ENCODE assay signal across 8 cellular contexts in genomic region chr15:81297147-81297572, GRCh38. TPM values are rescaled to one million over a fixed set of nuclear protein-coding genes. Genes with fewer than 3 reads are reported as not detected.
DNase-seq lines count a peak whose midpoint lies in the region; ATAC-seq, FAIRE-seq and TF ChIP-seq lines count a peak whose summit lies in the region.
"Had no signal": no experiment of that assay in that cellular context is flagged by ENCODE, and none has a peak within 500 bp of the region (broad histone marks: within the 10 kb centered on the region; RNA-seq: fewer than 3 reads in every experiment).

No MANE protein-coding gene starts in this region.

- peaks cover 56% of the 10 kb centered on the region for H3K36me3 Mint-ChIP-seq in stimulated activated effector memory CD8-positive, alpha-beta T cell treated with anti-CD3 and anti-CD28 coated beads, Interleukin-12 subunit alpha, Interleukin-12 subunit beta, amount 100 ng/mL, for 72 hours

- no peak overlapping the region for H3K4me3 ChIP-seq in PC-9

- TF ChIP-seq CTCF in PC-9 (conservative IDR thresholded peaks at IDR 0.05): no peak

- no peaks in the 10 kb centered on the region for H4K20me1 ChIP-seq in PC-9 (ENCODE audit: insufficient read depth)

- peaks cover 30% of the 10 kb centered on the region for H3K27me3 ChIP-seq in PC-9 (ENCODE audit: insufficient read depth, low read depth)

- H3K79me2 ChIP-seq in PC-9 (ENCODE audit: low read depth): no peaks in the 10 kb centered on the region

- H3K27ac Mint-ChIP-seq in stimulated activated effector memory CD8-positive, alpha-beta T cell treated with anti-CD3 and anti-CD28 coated beads, Interleukin-12 subunit alpha, Interleukin-12 subunit beta, amount 100 ng/mL, for 72 hours: peak overlapping the region; percentile 98

- H3K9me3 Mint-ChIP-seq in stimulated activated effector memory CD8-positive, alpha-beta T cell treated with anti-CD3 and anti-CD28 coated beads, Interleukin-12 subunit alpha, Interleukin-12 subunit beta, amount 100 ng/mL, for 72 hours: no peaks in the 10 kb centered on the region

- H3K4me2 ChIP-seq in PC-9: peak overlapping the region; percentile 23; the same call in 1 of the 2 replicates

- peaks cover 100% of the 10 kb centered on the region for H3K4me1 Mint-ChIP-seq in stimulated activated effector memory CD8-positive, alpha-beta T cell treated with anti-CD3 and anti-CD28 coated beads, Interleukin-12 subunit alpha, Interleukin-12 subunit beta, amount 100 ng/mL, for 72 hours

- no peak overlapping the region for H3K27ac ChIP-seq in PC-9

- peak overlapping the region; percentile 99 for H3K4me3 Mint-ChIP-seq in stimulated activated effector memory CD8-positive, alpha-beta T cell treated with anti-CD3 and anti-CD28 coated beads, Interleukin-12 subunit alpha, Interleukin-12 subunit beta, amount 100 ng/mL, for 72 hours

- intact Hi-C loops in PC-9 (cut with micrococcal nuclease; ENCODE audit: unreplicated experiment): no loop called here

- TF ChIP-seq POLR2A in GM12891 (IDR thresholded peaks at IDR 0.05; ENCODE audit: low read depth, low read length): peak; percentile 3; the same call in 1 of the 2 replicates

- no peaks in the 10 kb centered on the region for H3K9me2 ChIP-seq in PC-9 (ENCODE audit: insufficient read depth)

- no peaks in the 10 kb centered on the region for H3K4me1 ChIP-seq in PC-9 (replicated peaks; ENCODE audit: insufficient read depth)

- H2AFZ ChIP-seq in PC-9: no peak overlapping the region

- POLR2A ChIA-PET in PC-9 (lab: Charles Lee; ENCODE audit: unreplicated experiment): no interaction called here

- CTCF ChIA-PET in PC-9 (lab: Charles Lee): no interaction called here

- H3F3A ChIP-seq in PC-9 (ENCODE audit: insufficient read depth, low read depth): no peaks in the 10 kb centered on the region

- no peaks in the 10 kb centered on the region for H3K36me3 ChIP-seq in PC-9 (ENCODE audit: low read depth)

- no peaks in the 10 kb centered on the region for H3K9me3 ChIP-seq in PC-9 (ENCODE audit: insufficient read depth, low read depth)

- no peak for FAIRE-seq in GM12891 (lab: Jason Lieb, UNC)

- ATAC-seq in esophagus mucosa (peak; percentile 71), GM18873 (IDR thresholded peaks at IDR 0.05; ENCODE audit: low FRiP score, unreplicated experiment) (no peak), GM18502 (IDR thresholded peaks at IDR 0.05; ENCODE audit: poor library complexity, unreplicated experiment) (no peak)
- no peak for ATAC-seq in stimulated activated effector memory CD8-positive, alpha-beta T cell treated with anti-CD3 and anti-CD28 coated beads, Interleukin-12 subunit alpha, Interleukin-12 subunit beta, amount 100 ng/mL, for 72 hours

- no TSS peak for BruUV-seq in PC-9 (replicated peaks; lab: Mats Ljungman, UMichigan)

- no peak for DNase-seq in GM12891 (ENCODE audit: insufficient read length, low spot score)
- DNase-seq in PC-9: peak; percentile 56 to 79
- no peak for DNase-seq in stimulated activated effector memory CD8-positive, alpha-beta T cell treated with anti-CD3 and anti-CD28 coated beads, Interleukin-12 subunit alpha, Interleukin-12 subunit beta, amount 100 ng/mL, for 72 hours (ENCODE audit: low spot score in 2 of 2)
- DNase-seq in DMS53 (lab: John Stamatoyannopoulos, UW): no peak
- DNase-seq: NCI-H510A had no signal

TF ChIP-seq in GM12891, 5 proteins besides CTCF, POLR2A, EP300 and RAD21:
- TF ChIP-seq POU2F2 (IDR thresholded peaks at IDR 0.05; ENCODE audit: low read depth, low read length): no peak
- TF ChIP-seq POLR2AphosphoS5 (IDR thresholded peaks at IDR 0.05; ENCODE audit: low read depth, low read length): no peak
- TF ChIP-seq TAF1 (IDR thresholded peaks at IDR 0.05; ENCODE audit: low read depth, low read length): no peak
- TF ChIP-seq PAX5 (IDR thresholded peaks at IDR 0.05; ENCODE audit: insufficient read depth, low read length, severe bottlenecking): no peak
- no peak for TF ChIP-seq SPI1 (IDR thresholded peaks at IDR 0.05; ENCODE audit: low read depth, low read length)

RNA-seq across cellular contexts. Expression of gene STARD5, which starts 26.8 kb away (rescaled TPM):
- 1.8 TPM for polyA plus RNA-seq in GM12891 (2012; ENCODE audit: low read depth, missing spikeins)
- total RNA-seq in PC-9 (2021) (0.41 and 0.80 TPM in 2 replicates), esophagus mucosa (17.1 TPM)

Comparison
In these comparisons a context has a peak if more than half of its experiments do, and no peak if none do; other contexts are left out.
1. DNase-seq: peak in PC-9 (2 of 2); none in GM12891 (single experiment), stimulated activated effector memory CD8-positive, alpha-beta T cell treated with anti-CD3 and anti-CD28 coated beads, Interleukin-12 subunit alpha, Interleukin-12 subunit beta, amount 100 ng/mL, for 72 hours (0 of 2) and DMS53 (single experiment).
2. RNA of gene STARD5, which starts 26.8 kb away (total RNA-seq): 17.1 TPM in esophagus mucosa (single experiment); 0.41 to 0.80 TPM in PC-9; every median in the first group is over 10 times any median in the second.